ENCODE assay signal across 9 cellular contexts in genomic region chr3:127823590-127823857, GRCh38. TPM values are rescaled to one million over a fixed set of nuclear protein-coding genes. Genes with fewer than 3 reads are reported as not detected.
DNase-seq lines count a peak whose midpoint lies in the region; ATAC-seq and TF ChIP-seq lines count a peak whose summit lies in the region.
"Had no signal": no experiment of that assay in that cellular context is flagged by ENCODE, and none has a peak within 500 bp of the region (broad histone marks: within the 10 kb centered on the region; RNA-seq: fewer than 3 reads in every experiment).

No MANE protein-coding gene starts in this region.

- H4K20me1 ChIP-seq in PC-3 (ENCODE audit: low read length) = no peaks in the 10 kb centered on the region

- CTCF ChIA-PET in CD8-positive, alpha-beta T cell (lab: Charles Lee) = interaction anchor here (0.7 kb wide), 1 partner anchor 249 kb away, joined by 3 read pairs; no protein-coding TSS in a partner anchor
- CTCF ChIA-PET in PC-3 (lab: Charles Lee) = interaction anchor here (0.5 to 0.6 kb wide), 2 partner anchors 20 to 140 kb away, joined by 3 to 4 read pairs; no protein-coding TSS in a partner anchor

- H3K27ac ChIP-seq in CD8-positive, alpha-beta T cell (ENCODE audit: low read depth, low read length) = no peak overlapping the region
- H3K27ac ChIP-seq in PC-3 (ENCODE audit: low read length) (no peak overlapping the region), prostate gland (no peak overlapping the region)

- TF ChIP-seq POLR2A in prostate gland (IDR thresholded peaks at IDR 0.05) = no peak

- DNase-seq in CD8-positive, alpha-beta T cell = no peak
- DNase-seq in PC-3 = no peak
- DNase-seq in epithelial cell of esophagus (ENCODE audit: low read depth) = no peak
- DNase-seq in prostate gland (ENCODE audit: low spot score) = no peak
- no peak for DNase-seq in stimulated activated CD4-positive, alpha-beta T cell treated with anti-CD3 and anti-CD28 coated beads, Interleukin-4, amount 100 ng/mL, for 1 hour
- no peak for DNase-seq in mucosa of gallbladder (ENCODE audit: low spot score)
- DNase-seq: activated CD4-positive, CD25-positive, alpha-beta regulatory T cell treated with anti-CD3 and anti-CD28 coated beads, Interleukin-2, amount 50 U/mL, for 72 hours had no signal

- peak overlapping the region; percentile 89 for H3K9ac ChIP-seq in PC-3 (ENCODE audit: low read length)

- peaks cover 7% of the 10 kb centered on the region for H3K9me3 Mint-ChIP-seq in CD8-positive, alpha-beta T cell

- no peak for TF ChIP-seq CTCF in CD8-positive, alpha-beta T cell (IDR thresholded peaks at IDR 0.05)
- TF ChIP-seq CTCF in PC-3 (conservative IDR thresholded peaks at IDR 0.05; ENCODE audit: low read depth, low read length) = no peak
- no peak for TF ChIP-seq CTCF in epithelial cell of esophagus (IDR thresholded peaks at IDR 0.05; ENCODE audit: insufficient read depth, low read depth, low read length, missing control alignments)
- TF ChIP-seq CTCF in prostate gland (IDR thresholded peaks at IDR 0.05) = no peak

- WGBS in prostate gland = 69% methylated on average over 3 of the region's 3 CpGs

- no peak overlapping the region for H3K4me3 ChIP-seq in CD8-positive, alpha-beta T cell (ENCODE audit: low read depth, low read length)
- H3K4me3 ChIP-seq in PC-3 (ENCODE audit: low read length) (peak overlapping the region; percentile 55; the same call in 1 of the 2 replicates), epithelial cell of esophagus (ENCODE audit: low read length) (peak overlapping the region; percentile 23), prostate gland (peak overlapping the region; percentile 59 to 72)

- H3F3A ChIP-seq in PC-3 (ENCODE audit: low read length, unreplicated experiment) = no peaks in the 10 kb centered on the region

- no peaks in the 10 kb centered on the region for H3K36me3 Mint-ChIP-seq in CD8-positive, alpha-beta T cell

- no peaks in the 10 kb centered on the region for H3K9me2 ChIP-seq in PC-3 (replicated peaks; ENCODE audit: low read length)

- H3K4me1 Mint-ChIP-seq in CD8-positive, alpha-beta T cell (ENCODE audit: low read depth) = peaks cover 17% of the 10 kb centered on the region

- H3K27me3 ChIP-seq in CD8-positive, alpha-beta T cell (ENCODE audit: insufficient read depth, low read length) = peaks cover 6% of the 10 kb centered on the region
- H3K27me3 ChIP-seq in PC-3 (ENCODE audit: low read length) (no peaks in the 10 kb centered on the region), prostate gland (replicated peaks; ENCODE audit: insufficient read depth) (no peaks in the 10 kb centered on the region)

- peaks cover 6% of the 10 kb centered on the region for H3K4me1 ChIP-seq in CD8-positive, alpha-beta T cell (ENCODE audit: insufficient read depth, low read length)
- H3K4me1 ChIP-seq in PC-3 (ENCODE audit: insufficient read depth, low read length) (peaks cover 43% of the 10 kb centered on the region), prostate gland (replicated peaks) (peaks cover 8% of the 10 kb centered on the region)

- peak overlapping the region; percentile 77 for H3K4me2 ChIP-seq in PC-3 (ENCODE audit: low read length)

- peaks cover 46% of the 10 kb centered on the region for H3K27me3 Mint-ChIP-seq in CD8-positive, alpha-beta T cell (ENCODE audit: low read depth)

- intact Hi-C loops in CD8-positive, alpha-beta T cell (cut with DNase I, micrococcal nuclease) = no loop called here
- intact Hi-C loops in PC-3 (cut with micrococcal nuclease) (loop anchor here (5.0 kb wide), 2 partner anchors 76 to 139 kb away; no protein-coding TSS in a partner anchor), prostate gland (cut with DNase I) (loop anchor here (2.0 to 10.0 kb wide), 4 partner anchors 33 to 249 kb away; no protein-coding TSS in a partner anchor)

- ATAC-seq in CD8-positive, alpha-beta T cell = no peak
- ATAC-seq in PC-3 (no peak), HG03457 (IDR thresholded peaks at IDR 0.05; ENCODE audit: unreplicated experiment) (no peak), HG03342 (IDR thresholded peaks at IDR 0.05; ENCODE audit: unreplicated experiment) (no peak)

- POLR2A ChIA-PET in CD8-positive, alpha-beta T cell (lab: Charles Lee) = no interaction called here
- POLR2A ChIA-PET in PC-3 (lab: Charles Lee; ENCODE audit: unreplicated experiment) = no interaction called here

- no peak overlapping the region for H3K27ac Mint-ChIP-seq in CD8-positive, alpha-beta T cell

- no peaks in the 10 kb centered on the region for H3K36me3 ChIP-seq in CD8-positive, alpha-beta T cell (ENCODE audit: insufficient read depth, low read length)
- H3K36me3 ChIP-seq in PC-3 (ENCODE audit: low read depth, low read length) (no peaks in the 10 kb centered on the region), prostate gland (no peaks in the 10 kb centered on the region)

- H3K9me3 ChIP-seq in CD8-positive, alpha-beta T cell (ENCODE audit: low read length) = no peaks in the 10 kb centered on the region
- H3K9me3 ChIP-seq in PC-3 (ENCODE audit: low read length) (no peaks in the 10 kb centered on the region), prostate gland (no peaks in the 10 kb centered on the region)

- TSS peak; percentile 17 for BruUV-seq in PC-3 (replicated peaks; lab: Mats Ljungman, UMichigan)

- peak overlapping the region; percentile 63; the same call in 1 of the 2 replicates for H2AFZ ChIP-seq in PC-3 (ENCODE audit: low read length)

- peaks cover 41% of the 10 kb centered on the region for H3K79me2 ChIP-seq in PC-3 (ENCODE audit: low read length)

- H3K4me3 Mint-ChIP-seq in CD8-positive, alpha-beta T cell = peak overlapping the region; percentile 67

RNA-seq across cellular contexts. Expression of gene MGLL, which starts 1.2 kb away (rescaled TPM):
- 1 to 10 TPM in 1 of 2 experiments, under 1 TPM in 1; 0.33 to 1.1 TPM for total RNA-seq in CD8-positive, alpha-beta T cell
- total RNA-seq in PC-3 (2014; rRNA removed) (38.7 and 40.1 TPM in 2 replicates), prostate gland (10 to 100 TPM; 20.0 to 31.8 TPM), mucosa of gallbladder (193 TPM)

Comparison
In these comparisons a context has a peak if more than half of its experiments do, and no peak if none do; other contexts are left out.
1. RNA of gene MGLL, which starts 1.2 kb away (total RNA-seq): 193 TPM in mucosa of gallbladder (single experiment), 38.7 to 40.1 TPM in PC-3 and 20.0 to 31.8 TPM in prostate gland; 0.33 to 1.1 TPM in CD8-positive, alpha-beta T cell; every median in the first group is over 10 times any median in the second.
2. intact Hi-C loops: an anchor here in PC-3 (5.0 kb wide) and prostate gland (2.0 to 10.0 kb wide); none called in CD8-positive, alpha-beta T cell.